25 cellular contexts compared by ENCODE assay signal in the genomic region with DNA sequence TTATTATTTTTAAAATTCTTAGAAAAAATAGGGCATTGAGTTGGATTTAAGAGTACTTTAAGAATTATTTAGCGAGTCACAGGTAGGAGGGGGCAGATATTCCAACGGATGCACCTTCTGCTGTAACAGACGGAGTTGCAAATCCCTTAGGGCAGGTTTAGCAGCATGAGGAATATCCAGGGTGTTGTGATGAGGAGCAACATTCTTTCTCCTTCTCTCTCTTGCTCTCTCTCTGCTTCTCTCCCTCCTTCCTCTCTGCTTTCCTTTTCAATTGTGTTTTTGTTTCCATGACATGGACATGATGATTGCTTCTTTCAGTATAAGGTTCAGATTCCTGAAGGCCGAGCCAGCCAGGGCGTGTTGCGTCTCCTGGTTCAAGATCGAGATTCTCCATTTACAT. TPM values are rescaled to one million over a fixed set of nuclear protein-coding genes. Genes with fewer than 3 reads are reported as not detected.
DNase-seq lines count a peak whose midpoint lies in the region; ATAC-seq and TF ChIP-seq lines count a peak whose summit lies in the region.
"Had no signal": no experiment of that assay in that cellular context is flagged by ENCODE, and none has a peak within 500 bp of the region (broad histone marks: within the 10 kb centered on the region; RNA-seq: fewer than 3 reads in every experiment).

No MANE protein-coding gene starts in this region.

- H3K27me3 ChIP-seq in RWPE2 (ENCODE audit: insufficient read depth, poor library complexity, severe bottlenecking) (no peaks in the 10 kb centered on the region), transverse colon (no peaks in the 10 kb centered on the region)

- TF ChIP-seq CTCF in RWPE2 (IDR thresholded peaks at IDR 0.05; ENCODE audit: poor library complexity, severe bottlenecking) (no peak), transverse colon (IDR thresholded peaks at IDR 0.05) (no peak)

- H3K4me3 Mint-ChIP-seq in activated naive CD4-positive, alpha-beta T cell treated with anti-CD3 and anti-CD28 coated beads, Interleukin-2, amount 10 ng/mL, durations not matched to agents 7 days and 5 days: no peak overlapping the region
- H3K4me3 Mint-ChIP-seq: CD8-positive, alpha-beta T cell had no signal

- ATAC-seq in RWPE2 (ENCODE audit: low read depth): peak; percentile 28
- ATAC-seq: CD8-positive, alpha-beta T cell; Panc1; SK-N-SH treated with all-trans-retinoic acid at 6 μM for 48 hours had no signal

- no peak overlapping the region for H3K27ac Mint-ChIP-seq in activated naive CD4-positive, alpha-beta T cell treated with anti-CD3 and anti-CD28 coated beads, Interleukin-2, amount 10 ng/mL, durations not matched to agents 7 days and 5 days
- H3K27ac Mint-ChIP-seq: CD8-positive, alpha-beta T cell had no signal

- H3K27ac ChIP-seq in RWPE2 (ENCODE audit: poor library complexity, severe bottlenecking): peak overlapping the region; percentile 1
- H3K27ac ChIP-seq in epithelial cell of prostate: peak overlapping the region; percentile 61
- no peak overlapping the region for H3K27ac ChIP-seq in transverse colon
- H3K27ac ChIP-seq in caudate nucleus (ENCODE audit: low read depth, low read length): no peak overlapping the region
- H3K27ac ChIP-seq: 22Rv1, GM23248 had no signal

- in situ Hi-C loops in transverse colon (cut with MboI; ENCODE audit: low pct_ligation_motif_present in 1 of 4, low pct_unique_long_range_greater_than_20kb in 1 of 4, low sequenced_read_pairs in 3 of 4): no loop called here

- no peaks in the 10 kb centered on the region for H3K36me3 Mint-ChIP-seq in activated naive CD4-positive, alpha-beta T cell treated with anti-CD3 and anti-CD28 coated beads, Interleukin-2, amount 10 ng/mL, durations not matched to agents 7 days and 5 days

- H3K4me3 ChIP-seq in RWPE2 (ENCODE audit: severe bottlenecking) (no peak overlapping the region), transverse colon (no peak overlapping the region)
- H3K4me3 ChIP-seq: GM23248, HAP-1 had no signal

- DNase-seq in DMS 273 (lab: John Stamatoyannopoulos, UW; ENCODE audit: unreplicated experiment) (peak; percentile 18), DMS 273 treated with DMSO at 0.1 percent for 48 hours (lab: John Stamatoyannopoulos, UW) (no peak), RWPE2 (ENCODE audit: low spot score) (no peak), epithelial cell of prostate (ENCODE audit: low read depth, low spot score) (no peak), NCI-H226 (no peak), transverse colon (no peak), caudate nucleus (lab: John Stamatoyannopoulos, UW) (no peak)
- DNase-seq in activated naive CD4-positive, alpha-beta T cell treated with anti-CD3 and anti-CD28 coated beads, Interleukin-2, amount 10 ng/mL, durations not matched to agents 7 days and 5 days: no peak
- DNase-seq: ACHN; C1 segment of cervical spinal cord; Calu3; CD8-positive, alpha-beta T cell; DMS53; GDM1; GM23248; KBM-7; NCI-H1092; NCI-H146; NCI-H2029; NCI-H446; NCI-H69 had no signal

- H3K27me3 Mint-ChIP-seq in activated naive CD4-positive, alpha-beta T cell treated with anti-CD3 and anti-CD28 coated beads, Interleukin-2, amount 10 ng/mL, durations not matched to agents 7 days and 5 days: no peaks in the 10 kb centered on the region

- no peaks in the 10 kb centered on the region for H3K9me3 ChIP-seq in RWPE2 (ENCODE audit: severe bottlenecking)
- H3K9me3 ChIP-seq in transverse colon: no peaks in the 10 kb centered on the region
- H3K9me3 ChIP-seq: HAP-1 had no signal

- CTCF ChIA-PET in activated naive CD4-positive, alpha-beta T cell treated with anti-CD3 and anti-CD28 coated beads, Interleukin-2, amount 10 ng/mL, durations not matched to agents 7 days and 5 days (lab: Charles Lee): no interaction called here

- H3K4me1 Mint-ChIP-seq in activated naive CD4-positive, alpha-beta T cell treated with anti-CD3 and anti-CD28 coated beads, Interleukin-2, amount 10 ng/mL, durations not matched to agents 7 days and 5 days: no peaks in the 10 kb centered on the region

- no peak for TF ChIP-seq POLR2A in transverse colon (IDR thresholded peaks at IDR 0.05)

- TF ChIP-seq EP300 in transverse colon (IDR thresholded peaks at IDR 0.05; ENCODE audit: low read depth): no peak

- H3K4me1 ChIP-seq in RWPE2 (ENCODE audit: insufficient read depth, poor library complexity, severe bottlenecking) (peaks cover 28% of the 10 kb centered on the region), transverse colon (no peaks in the 10 kb centered on the region)
- H3K4me1 ChIP-seq: HAP-1 had no signal

- H3K36me3 ChIP-seq in RWPE2 (ENCODE audit: low read depth): no peaks in the 10 kb centered on the region
- H3K36me3 ChIP-seq in transverse colon: no peaks in the 10 kb centered on the region
- H3K36me3 ChIP-seq: HAP-1 had no signal

- 86 to 94% methylated on average over 7 of the region's 7 CpGs for WGBS in transverse colon (ENCODE audit: low coverage in 1 of 2), 2 donors

- no peaks in the 10 kb centered on the region for H3K9me3 Mint-ChIP-seq in activated naive CD4-positive, alpha-beta T cell treated with anti-CD3 and anti-CD28 coated beads, Interleukin-2, amount 10 ng/mL, durations not matched to agents 7 days and 5 days
- H3K9me3 Mint-ChIP-seq: CD8-positive, alpha-beta T cell had no signal

- intact Hi-C loops in transverse colon (cut with DNase I; ENCODE audit: low total_unique reads): no loop called here

RNA-seq across cellular contexts. Expression of a gene that starts 28.9 kb away (rescaled TPM):
- total RNA-seq in transverse colon: 1 to 10 TPM in 2 of 4 donors, not detected in 2; 1.4 to 1.9 TPM
- total RNA-seq: GM23248 had no signal

RNA-seq across cellular contexts. Expression of a gene that starts 46.9 kb away (rescaled TPM):
- 10 to 100 TPM in 1 of 4 donors, 1 to 10 TPM in 3; 2.2 to 12.2 (median 6.2) TPM for total RNA-seq in transverse colon

RNA-seq across cellular contexts. Expression of a gene that starts 47.0 kb away (rescaled TPM):
- total RNA-seq in transverse colon: 10 to 100 TPM in 2 of 4 donors, 1 to 10 TPM in 2; 6.0 to 17.6 (median 12.2) TPM

RNA-seq across cellular contexts. Expression of a gene that starts 53.7 kb away (rescaled TPM):
- 1 to 10 TPM in 1 of 4 donors, under 1 TPM in 1, not detected in 2; 0.82 to 1.1 TPM for total RNA-seq in transverse colon

Comparison
In these comparisons a context has a peak if more than half of its experiments do, and no peak if none do; other contexts are left out.
1. H3K27ac ChIP-seq: peak in RWPE2 (single experiment) and epithelial cell of prostate (single experiment); none in transverse colon (0 of 4) and caudate nucleus (single experiment).